In genomic region chr6:144767066-144767465, GRCh38 we compare ENCODE assay signal across 21 cellular contexts.
"Had no signal": no experiment of that assay in that cellular context is flagged by ENCODE, and none has a peak within 500 bp of the region (broad histone marks: within the 10 kb centered on the region; RNA-seq: fewer than 3 reads in every experiment).

No MANE protein-coding gene starts in this region.

- H3K9me3 Mint-ChIP-seq: activated B cell treated with CpG ODN at 0.5 μM for 24 hours; activated CD8-positive, alpha-beta T cell treated with anti-CD3 and anti-CD28 coated beads for 36 hours; activated naive CD4-positive, alpha-beta T cell treated with anti-CD3 and anti-CD28 coated beads, Interleukin-2, amount 50 U/mL, for 24 hours; activated naive CD8-positive, alpha-beta T cell treated with anti-CD3 and anti-CD28 coated beads, Interleukin-2, amount 50 U/mL, for 24 hours; activated T-cell treated with anti-CD3 and anti-CD28 coated beads, Interleukin-2, amount 50 U/mL, for 4 hours; activated T-helper 17 cell treated with anti-CD3 and anti-CD28 coated beads, Interleukin-2, amount 50 U/mL, for 72 hours; endodermal cell; naive thymus-derived CD8-positive, alpha-beta T cell; stimulated activated effector memory CD8-positive, alpha-beta T cell treated with anti-CD3 and anti-CD28 coated beads, Interleukin-12 subunit alpha, Interleukin-12 subunit beta, amount 100 ng/mL, for 72 hours had no signal

- H3K27ac Mint-ChIP-seq: activated B cell treated with CpG ODN at 0.5 μM for 24 hours; activated CD8-positive, alpha-beta T cell treated with anti-CD3 and anti-CD28 coated beads for 36 hours; activated T-helper 17 cell treated with anti-CD3 and anti-CD28 coated beads, Interleukin-2, amount 50 U/mL, for 72 hours; endodermal cell; mesothelial cell of epicardium had no signal

- H3K4me3 Mint-ChIP-seq: activated B cell treated with CpG ODN at 0.5 μM for 24 hours; activated CD8-positive, alpha-beta T cell treated with anti-CD3 and anti-CD28 coated beads for 36 hours; activated naive CD4-positive, alpha-beta T cell treated with anti-CD3 and anti-CD28 coated beads, Interleukin-2, amount 50 U/mL, for 24 hours; activated naive CD8-positive, alpha-beta T cell treated with anti-CD3 and anti-CD28 coated beads, Interleukin-2, amount 50 U/mL, for 24 hours; activated T-cell treated with anti-CD3 and anti-CD28 coated beads, Interleukin-2, amount 50 U/mL, for 4 hours; activated T-helper 17 cell treated with anti-CD3 and anti-CD28 coated beads, Interleukin-2, amount 50 U/mL, for 72 hours; endodermal cell; mesothelial cell of epicardium; naive thymus-derived CD8-positive, alpha-beta T cell; stimulated activated effector memory CD8-positive, alpha-beta T cell treated with anti-CD3 and anti-CD28 coated beads, Interleukin-12 subunit alpha, Interleukin-12 subunit beta, amount 100 ng/mL, for 72 hours had no signal

- ATAC-seq: activated CD8-positive, alpha-beta T cell treated with anti-CD3 and anti-CD28 coated beads for 36 hours; activated naive CD8-positive, alpha-beta T cell treated with anti-CD3 and anti-CD28 coated beads, Interleukin-2, amount 50 U/mL, for 24 hours; activated T-cell treated with anti-CD3 and anti-CD28 coated beads, Interleukin-2, amount 50 U/mL, for 4 hours; activated T-helper 17 cell treated with anti-CD3 and anti-CD28 coated beads, Interleukin-2, amount 50 U/mL, for 72 hours; esophagus mucosa; foreskin keratinocyte; left colon; naive thymus-derived CD8-positive, alpha-beta T cell; sciatic nerve; stimulated activated effector memory CD8-positive, alpha-beta T cell treated with anti-CD3 and anti-CD28 coated beads, Interleukin-12 subunit alpha, Interleukin-12 subunit beta, amount 100 ng/mL, for 72 hours had no signal

- DNase-seq: activated B cell treated with CpG ODN at 0.5 μM for 24 hours; activated CD4-positive, alpha-beta T cell treated with anti-CD3 and anti-CD28 coated beads, Interleukin-2, amount 50 U/mL, for 1 hour; activated CD8-positive, alpha-beta T cell treated with anti-CD3 and anti-CD28 coated beads for 36 hours; activated naive CD8-positive, alpha-beta T cell treated with anti-CD3 and anti-CD28 coated beads, Interleukin-2, amount 50 U/mL, for 24 hours; activated T-cell treated with anti-CD3 and anti-CD28 coated beads, Interleukin-2, amount 50 U/mL, for 4 hours; amygdala; caudate nucleus; endodermal cell; foreskin keratinocyte; left colon; naive thymus-derived CD8-positive, alpha-beta T cell; small intestine; stimulated activated CD4-positive, alpha-beta T cell treated with anti-CD3 and anti-CD28 coated beads, Interleukin-4, amount 100 ng/mL, for 24 hours; T-helper 2 cell had no signal

- H3K4me3 ChIP-seq: tibial nerve had no signal

- H3K4me1 Mint-ChIP-seq: activated B cell treated with CpG ODN at 0.5 μM for 24 hours, mesothelial cell of epicardium had no signal

- H3K27me3 Mint-ChIP-seq: activated B cell treated with CpG ODN at 0.5 μM for 24 hours; activated CD8-positive, alpha-beta T cell treated with anti-CD3 and anti-CD28 coated beads for 36 hours; activated naive CD4-positive, alpha-beta T cell treated with anti-CD3 and anti-CD28 coated beads, Interleukin-2, amount 50 U/mL, for 24 hours; activated naive CD8-positive, alpha-beta T cell treated with anti-CD3 and anti-CD28 coated beads, Interleukin-2, amount 50 U/mL, for 24 hours; activated T-helper 17 cell treated with anti-CD3 and anti-CD28 coated beads, Interleukin-2, amount 50 U/mL, for 72 hours; naive thymus-derived CD8-positive, alpha-beta T cell had no signal

- H3K4me1 ChIP-seq: foreskin keratinocyte had no signal

- H3K27me3 ChIP-seq: foreskin keratinocyte, tibial nerve had no signal

- H3K27ac ChIP-seq: foreskin keratinocyte, tibial nerve had no signal

- H3K9me3 ChIP-seq: tibial nerve had no signal
